Comparison of ENCODE assay signal across 1 cellular context in genomic region chr5:123242111-123242525, GRCh38.
A peak's percentile ranks its signal among the peaks of the same experiment; 100 is the strongest.
TF ChIP-seq lines count a peak whose summit lies in the region.
"Not testable (repeated sequence)": the region's sequence is repeated elsewhere in the genome, so short reads cannot be mapped to it uniquely, and the experiment has no call there.

No MANE protein-coding gene starts in this region.

TF ChIP-seq in K562, 482 proteins besides CTCF, POLR2A, EP300 and RAD21 (continued from another document):
- peak; percentile 63 for TF ChIP-seq NR2C1 (IDR thresholded peaks at IDR 0.05)
- peak; percentile 54 for TF ChIP-seq NR2C1 (tag; IDR thresholded peaks at IDR 0.05)
- TF ChIP-seq TAF9B (IDR thresholded peaks at IDR 0.05; ENCODE audit: partially characterized antibody): peak; percentile 51
- peak; percentile 51; the same call in 1 of the 2 replicates for TF ChIP-seq CHAMP1 (IDR thresholded peaks at IDR 0.05)
- peak; percentile 24; the same call in 1 of the 2 replicates for TF ChIP-seq L3MBTL2 (IDR thresholded peaks at IDR 0.05)
- TF ChIP-seq PHF8 (IDR thresholded peaks at IDR 0.05; ENCODE audit: borderline replicate concordance, low read length): peak; percentile 21; the same call in 1 of the 2 replicates
- TF ChIP-seq TAF7 (tag; IDR thresholded peaks at IDR 0.05): peak; percentile 25; the same call in 1 of the 2 replicates
- TF ChIP-seq EHMT2 (IDR thresholded peaks at IDR 0.05): peak; percentile 79; the same call in 1 of the 2 replicates
- 0 out of 2 replicates have a peak, but pooled peaks have one; percentile 30 for TF ChIP-seq ZNF592 (IDR thresholded peaks at IDR 0.05)
- 0 out of 4 replicates have a peak, but pooled peaks of 1 of the 2 experiments have one; percentile 11 for TF ChIP-seq NRF1 (conservative IDR thresholded peaks at IDR 0.05 in 1 of 2, IDR thresholded peaks at IDR 0.05 in 1 of 2)
- TF ChIP-seq NR2C2 (CRISPR knock-in tag; IDR thresholded peaks at IDR 0.05): not testable (repeated sequence)
- 0 out of 2 replicates have a peak, but pooled peaks have one; percentile 19 for TF ChIP-seq NR2C2 (tag; IDR thresholded peaks at IDR 0.05)
- TF ChIP-seq FOXK2 (conservative IDR thresholded peaks at IDR 0.05 in 1 of 2, IDR thresholded peaks at IDR 0.05 in 1 of 2; ENCODE audit: low read depth in 2 of 2): peak; percentile 77 to 82
- TF ChIP-seq TFAP4 (CRISPR knock-in tag; IDR thresholded peaks at IDR 0.05; ENCODE audit: borderline replicate concordance): peak; percentile 40; the same call in 1 of the 2 replicates
- 0 out of 2 replicates have a peak, but pooled peaks have one; percentile 20 for TF ChIP-seq ZNF583 (CRISPR knock-in tag; IDR thresholded peaks at IDR 0.05)
- TF ChIP-seq CXXC5 (CRISPR knock-in tag; IDR thresholded peaks at IDR 0.05): peak; percentile 14; the same call in 1 of the 2 replicates
- TF ChIP-seq FOXA3 (CRISPR knock-in tag; conservative IDR thresholded peaks at IDR 0.05 in 1 of 2, IDR thresholded peaks at IDR 0.05 in 1 of 2): peak; percentile 76 to 90; a peak in 3 of 4 replicates
- 0 out of 2 replicates have a peak, but pooled peaks have one; percentile 24 for TF ChIP-seq RBFOX2 (IDR thresholded peaks at IDR 0.05; ENCODE audit: low read depth, low read length)
- 0 out of 2 replicates have a peak, but pooled peaks have one; percentile 28 for TF ChIP-seq SMAD4 (CRISPR knock-in tag; conservative IDR thresholded peaks at IDR 0.05)
TF ChIP-seq in K562: peak in this region for 24; not testable (repeated sequence) for 458.
